ENCODE assay signal across 8 cellular contexts in genomic region chr9:178970-179383, GRCh38. TPM values are rescaled to one million over a fixed set of nuclear protein-coding genes. Genes with fewer than 3 reads are reported as not detected.
A peak's percentile ranks its signal among the peaks of the same experiment; 100 is the strongest.
DNase-seq lines count a peak whose midpoint lies in the region; ATAC-seq, FAIRE-seq and TF ChIP-seq lines count a peak whose summit lies in the region.
"Not testable (repeated sequence)": the region's sequence is repeated elsewhere in the genome, so short reads cannot be mapped to it uniquely, and the experiment has no call there.

TSS of gene ZNG1A (minus strand) at chr9:179056. CDS start at chr9:178969, 87 bp downstream.

- not testable (repeated sequence) for TF ChIP-seq RAD21 in K562 (CRISPR knock-in tag; conservative IDR thresholded peaks at IDR 0.05 in 1 of 2, IDR thresholded peaks at IDR 0.05 in 1 of 2)

- POLR2A ChIA-PET in A673 (lab: Charles Lee; ENCODE audit: low non-redundant PET); K562 (lab: Yijun Ruan, JAX): not testable (repeated sequence)

- WGBS in K562 (ENCODE audit: insufficient coverage, low coverage, missing lambda C conversion rate), result no CpG with 5 or more reads among the region's 32 CpGs

- not testable (repeated sequence) for H3K27me3 Mint-ChIP-seq in neural progenitor cell (ENCODE audit: insufficient read depth, low read depth)

- not testable (repeated sequence) for H3K9me3 Mint-ChIP-seq in neural progenitor cell

- not testable (repeated sequence) for H3K4me1 Mint-ChIP-seq in neural progenitor cell

- CTCF ChIA-PET in A673 (lab: Charles Lee); K562 (lab: Yijun Ruan, JAX; ENCODE audit: low intra/inter-chr PET ratio): not testable (repeated sequence)

- H3K79me2 ChIP-seq in K562 (ENCODE audit: control insufficient read depth, insufficient read depth, low read length); neural progenitor cell (ENCODE audit: low read depth): not testable (repeated sequence)

- H3K4me2 ChIP-seq in K562 (ENCODE audit: insufficient read depth, low read length) (peak within 1 kb of the TSS; percentile 46; the same call in 1 of the 2 replicates), neural progenitor cell (peak within 1 kb of the TSS; percentile 69)

- not testable (repeated sequence) for H3K36me3 ChIP-seq in A673 (ENCODE audit: insufficient read depth, low read length, poor library complexity, severe bottlenecking); K562 (ENCODE audit: control insufficient read depth, insufficient read depth, low read length); neural progenitor cell

- not testable (repeated sequence) for H2AFZ ChIP-seq in K562 (ENCODE audit: low read depth, low read length); neural progenitor cell (replicated peaks)

- not testable (repeated sequence) for H3K27ac ChIP-seq in A673 (ENCODE audit: low read depth, low read length, poor library complexity, severe bottlenecking); K562 (ENCODE audit: extremely low read depth, low read depth, low read length); neural progenitor cell
- H3K27ac ChIP-seq in HL-60 (replicated peaks), result peak within 1 kb of the TSS; percentile 27

- peak within 1 kb of the TSS; percentile 82 for H3K4me3 Mint-ChIP-seq in neural progenitor cell

- TF ChIP-seq CTCF in A673 (conservative IDR thresholded peaks at IDR 0.05; ENCODE audit: low read depth, low read length); HL-60 (IDR thresholded peaks at IDR 0.05; ENCODE audit: insufficient read depth, low read length); K562 (IDR thresholded peaks at IDR 0.05 in 2 of 3, conservative IDR thresholded peaks at IDR 0.05 in 1 of 3; ENCODE audit: insufficient read depth in 2 of 3, low read depth in 1 of 3, low read length in 3 of 3); neural progenitor cell (IDR thresholded peaks at IDR 0.05): not testable (repeated sequence)

- intact Hi-C loops in A673 (cut with micrococcal nuclease; ENCODE audit: unreplicated experiment); K562 (cut with micrococcal nuclease); Right ventricle myocardium superior (cut with DNase I): not testable (repeated sequence)

- not testable (repeated sequence) for H3K9ac ChIP-seq in K562 (ENCODE audit: insufficient read depth in 1 of 2, low read depth in 2 of 2, low read length in 2 of 2); neural progenitor cell

- not testable (repeated sequence) for BruUV-seq in A673 (replicated peaks; lab: Mats Ljungman, UMichigan); K562 (replicated peaks; lab: Mats Ljungman, UMichigan)

- not testable (repeated sequence) for H3K27me3 ChIP-seq in A673 (replicated peaks; ENCODE audit: insufficient read depth, low read depth, low read length, poor library complexity); HL-60 (ENCODE audit: insufficient read depth, poor library complexity, severe bottlenecking); K562 (ENCODE audit: control insufficient read depth in 2 of 2, insufficient read depth in 2 of 2, low read length in 2 of 2); neural progenitor cell

- in situ Hi-C loops in K562 (cut with MboI), result not testable (repeated sequence)

- not testable (repeated sequence) for H4K20me1 ChIP-seq in K562 (replicated peaks; ENCODE audit: control insufficient read depth, insufficient read depth, low read length); neural progenitor cell (ENCODE audit: low read depth)

- TF ChIP-seq EP300 in K562 (IDR thresholded peaks at IDR 0.05; ENCODE audit: low read length), result not testable (repeated sequence)

- H3K4me1 ChIP-seq in A673 (ENCODE audit: insufficient read depth, low read length, poor library complexity, severe bottlenecking); K562 (replicated peaks in 1 of 2; ENCODE audit: control insufficient read depth in 2 of 2, insufficient read depth in 2 of 2, low read length in 2 of 2); neural progenitor cell: not testable (repeated sequence)

- H3K9me3 ChIP-seq in A673 (ENCODE audit: low read depth, low read length, poor library complexity, severe bottlenecking); K562 (replicated peaks; ENCODE audit: control insufficient read depth, insufficient read depth, low read depth, low read length); neural progenitor cell (ENCODE audit: low read depth): not testable (repeated sequence)

- DNase-seq in A673 (ENCODE audit: low spot score) (peak; percentile 54), HL-60 (ENCODE audit: low read depth in 1 of 2, low spot score in 1 of 2) (peak; percentile 75 to 94), NK-92 (lab: John Stamatoyannopoulos, UW; ENCODE audit: unreplicated experiment) (peak; percentile 24)
- DNase-seq in activated CD4-positive, alpha-beta T cell treated with anti-CD3 and anti-CD28 coated beads, Interleukin-2, amount 50 U/mL, for 4 hours, result peak; percentile 67 to 72
- DNase-seq in K562 (ENCODE audit: extremely low read depth in 1 of 4, low spot score in 3 of 4); Right ventricle myocardium superior; neural progenitor cell (ENCODE audit: low spot score): not testable (repeated sequence)
- DNase-seq in stimulated activated CD4-positive, alpha-beta T cell treated with anti-CD3 and anti-CD28 coated beads, TNF-alpha, amount 100 ng/mL, for 48 hours (ENCODE audit: low read depth in 3 of 3), result peak; percentile 22 to 66 (median 62)

- ATAC-seq in K562; Right ventricle myocardium superior (ENCODE audit: poor library complexity): not testable (repeated sequence)

- H3K4me3 ChIP-seq in A673 (ENCODE audit: low read depth, low read length, poor library complexity, severe bottlenecking) (peak within 1 kb of the TSS; percentile 40), HL-60 (replicated peaks; ENCODE audit: insufficient read depth, low read length) (peak within 1 kb of the TSS; percentile 57), K562 (peak within 1 kb of the TSS; percentile 29; the same call in 1 of the 2 replicates), neural progenitor cell (peak within 1 kb of the TSS; percentile 42)

- H3K27ac Mint-ChIP-seq in neural progenitor cell, result not testable (repeated sequence)

- H3F3A ChIP-seq in neural progenitor cell (ENCODE audit: low read depth), result not testable (repeated sequence)

- not testable (repeated sequence) for H3K36me3 Mint-ChIP-seq in neural progenitor cell

- TF ChIP-seq POLR2A in K562 (conservative IDR thresholded peaks at IDR 0.05), result not testable (repeated sequence)

- not testable (repeated sequence) for FAIRE-seq in K562 (lab: Jason Lieb, UNC)

- not testable (repeated sequence) for H3K9me1 ChIP-seq in K562 (ENCODE audit: control insufficient read depth, insufficient read depth, low read length)

RNA-seq across cellular contexts. Expression of gene ZNG1A, which starts in this region (rescaled TPM):
- total RNA-seq in A673 (2021) (45.8 and 50.7 TPM in 2 replicates), K562 (2014; rRNA removed) (17.6 and 20.7 TPM in 2 replicates), K562 (2014; rRNA removed; fragmentation: Illumina TruSeq; extraction: Trizol) (43.4 and 50.2 TPM in 2 replicates), K562 (2015; rRNA removed; fragmentation: Illumina TruSeq; extraction: Trizol) (35.4 and 39.7 TPM in 2 replicates), K562 (2021) (29.0 and 30.1 TPM in 2 replicates), Right ventricle myocardium superior (14.6 TPM), neural progenitor cell (ENCODE audit: low replicate concordance) (23.5 and 45.8 TPM in 2 replicates)
- 30.2 and 116 TPM in 2 replicates for total RNA-seq in K562 (2011; cell fraction: chromatin; rRNA removed; ENCODE audit: low replicate concordance)
- total RNA-seq in K562 (2011; cell fraction: nucleolus; rRNA removed), result 15.2 and 21.2 TPM in 2 replicates
- total RNA-seq in K562 (2011; cell fraction: nucleoplasm; rRNA removed), result 67.6 and 130 TPM in 2 replicates
- polyA plus RNA-seq in K562 (2011; rRNA removed) (24.2 and 31.2 TPM in 2 replicates), K562 (2014; fragmentation: Illumina TruSeq; extraction: Trizol) (37.1 and 41.7 TPM in 2 replicates), K562 (2014; fragmentation: Nextera tagmentation; extraction: Ambion mirVana) (10 to 100 TPM; 78.1 to 90.6 TPM), K562 (2014; rRNA removed) (34.9 and 42.9 TPM in 2 replicates)
- polyA plus RNA-seq in K562 (2011; cell fraction: cytosol; rRNA removed), result 5.3 and 14.7 TPM in 2 replicates
- 20.5 and 29.9 TPM in 2 replicates for polyA plus RNA-seq in K562 (2011; cell fraction: nucleus; rRNA removed)
- polyA plus RNA-seq in K562 (2012), result 16.5 and 22.3 TPM in 2 replicates
- polyA minus RNA-seq in K562 (2011; rRNA and poly(A)+ RNA removed), result 32.6 and 38.3 TPM in 2 replicates
- polyA minus RNA-seq in K562 (2011; cell fraction: cytosol; rRNA and poly(A)+ RNA removed), result 6.8 and 8.5 TPM in 2 replicates
- 36.5 and 54.1 TPM in 2 replicates for polyA minus RNA-seq in K562 (2011; cell fraction: nucleus; rRNA and poly(A)+ RNA removed)
